28 cellular contexts compared by ENCODE assay signal in genomic region chr2:25596506-25596905, GRCh38.
DNase-seq lines count a peak whose midpoint lies in the region; ATAC-seq, FAIRE-seq and TF ChIP-seq lines count a peak whose summit lies in the region.
"Had no signal": no experiment of that assay in that cellular context is flagged by ENCODE, and none has a peak within 500 bp of the region (broad histone marks: within the 10 kb centered on the region; RNA-seq: fewer than 3 reads in every experiment).

No MANE protein-coding gene starts in this region.

- no peak for ATAC-seq in activated T-cell treated with anti-CD3 and anti-CD28 coated beads, Interleukin-2, amount 50 U/mL, for 72 hours (replicated peaks in 1 of 2)
- ATAC-seq in GM19452 (IDR thresholded peaks at IDR 0.05; ENCODE audit: unreplicated experiment): no peak
- ATAC-seq: GM23338, Right ventricle myocardium inferior had no signal

- H3K27ac Mint-ChIP-seq in activated T-cell treated with anti-CD3 and anti-CD28 coated beads, Interleukin-2, amount 50 U/mL, for 72 hours: peak overlapping the region; percentile 2
- no peak overlapping the region for H3K27ac Mint-ChIP-seq in activated T-cell treated with anti-CD3 and anti-CD28 coated beads, Interleukin-2, amount 50 U/mL, for 24 hours
- H3K27ac Mint-ChIP-seq in astrocyte (ENCODE audit: unreplicated experiment): no peak overlapping the region

- H4K20me1 ChIP-seq in astrocyte (ENCODE audit: insufficient read depth, low read length) (no peaks in the 10 kb centered on the region), fibroblast of lung (ENCODE audit: control insufficient read depth, extremely low read depth, insufficient read depth, low read length) (no peaks in the 10 kb centered on the region)
- H4K20me1 ChIP-seq: BLaER1 treated with 17β-estradiol and CSF1 and Interleukin-3, amounts not matched to agents 10 nM and 100 nM had no signal

- H3K4me3 Mint-ChIP-seq in activated T-cell treated with anti-CD3 and anti-CD28 coated beads, Interleukin-2, amount 50 U/mL, for 72 hours: no peak overlapping the region
- H3K4me3 Mint-ChIP-seq in activated T-cell treated with anti-CD3 and anti-CD28 coated beads, Interleukin-2, amount 50 U/mL, for 24 hours: no peak overlapping the region
- H3K4me3 Mint-ChIP-seq in astrocyte (ENCODE audit: unreplicated experiment): no peak overlapping the region
- H3K4me3 Mint-ChIP-seq: CD4-positive, alpha-beta memory T cell; GM23338 had no signal

- H3K4me3 ChIP-seq in astrocyte (ENCODE audit: insufficient read depth, low read depth, low read length): no peak overlapping the region
- H3K4me3 ChIP-seq in fibroblast of lung (replicated peaks in 1 of 4; ENCODE audit: control extremely low read depth in 1 of 4, insufficient read depth in 1 of 4, low read depth in 3 of 4, low read length in 4 of 4): no peak overlapping the region
- no peak overlapping the region for H3K4me3 ChIP-seq in uterus
- H3K4me3 ChIP-seq: BLaER1 treated with 17β-estradiol and CSF1 and Interleukin-3, amounts not matched to agents 10 nM and 100 nM; GM23338; SJSA1 had no signal

- H2AFZ ChIP-seq in astrocyte (ENCODE audit: low read depth, low read length) (no peak overlapping the region), fibroblast of lung (ENCODE audit: low read length) (no peak overlapping the region)
- H2AFZ ChIP-seq: GM23338 had no signal

- TF ChIP-seq CTCF in astrocyte (IDR thresholded peaks at IDR 0.05; ENCODE audit: insufficient read depth, low read depth, low read length) (no peak), fibroblast of lung (conservative IDR thresholded peaks at IDR 0.05 in 1 of 2, IDR thresholded peaks at IDR 0.05 in 1 of 2; ENCODE audit: low read depth in 1 of 2, low read length in 2 of 2) (no peak), uterus (IDR thresholded peaks at IDR 0.05) (no peak)

- H3K79me2 ChIP-seq in astrocyte (ENCODE audit: insufficient read depth, low read length): no peaks in the 10 kb centered on the region
- no peaks in the 10 kb centered on the region for H3K79me2 ChIP-seq in fibroblast of lung (ENCODE audit: control insufficient read depth, insufficient read depth, low read length)

- no peaks in the 10 kb centered on the region for H3K36me3 ChIP-seq in astrocyte (ENCODE audit: insufficient read depth, low read length)
- no peaks in the 10 kb centered on the region for H3K36me3 ChIP-seq in fibroblast of lung (ENCODE audit: control insufficient read depth, insufficient read depth, low read length)
- H3K36me3 ChIP-seq in uterus: no peaks in the 10 kb centered on the region
- H3K36me3 ChIP-seq: SJSA1 had no signal

- intact Hi-C loops in uterus (cut with DNase I; ENCODE audit: low total_unique reads): no loop called here

- no peaks in the 10 kb centered on the region for H3K27me3 Mint-ChIP-seq in activated T-cell treated with anti-CD3 and anti-CD28 coated beads, Interleukin-2, amount 50 U/mL, for 72 hours (ENCODE audit: low read depth)
- no peaks in the 10 kb centered on the region for H3K27me3 Mint-ChIP-seq in activated T-cell treated with anti-CD3 and anti-CD28 coated beads, Interleukin-2, amount 50 U/mL, for 24 hours
- no peaks in the 10 kb centered on the region for H3K27me3 Mint-ChIP-seq in astrocyte (ENCODE audit: low read depth, unreplicated experiment)
- H3K27me3 Mint-ChIP-seq: CD4-positive, alpha-beta memory T cell had no signal

- H3K9me3 Mint-ChIP-seq in activated T-cell treated with anti-CD3 and anti-CD28 coated beads, Interleukin-2, amount 50 U/mL, for 72 hours: no peaks in the 10 kb centered on the region
- no peaks in the 10 kb centered on the region for H3K9me3 Mint-ChIP-seq in activated T-cell treated with anti-CD3 and anti-CD28 coated beads, Interleukin-2, amount 50 U/mL, for 24 hours
- no peaks in the 10 kb centered on the region for H3K9me3 Mint-ChIP-seq in astrocyte (ENCODE audit: unreplicated experiment)
- H3K9me3 Mint-ChIP-seq: CD4-positive, alpha-beta memory T cell; GM23338 had no signal

- no peak overlapping the region for H3K9ac ChIP-seq in astrocyte (ENCODE audit: low read length)
- H3K9ac ChIP-seq in fibroblast of lung (ENCODE audit: insufficient read depth, low read length): no peak overlapping the region
- H3K9ac ChIP-seq: BLaER1 treated with 17β-estradiol and CSF1 and Interleukin-3, amounts not matched to agents 10 nM and 100 nM had no signal

- peaks cover 43% of the 10 kb centered on the region for H3K4me1 Mint-ChIP-seq in activated T-cell treated with anti-CD3 and anti-CD28 coated beads, Interleukin-2, amount 50 U/mL, for 72 hours (ENCODE audit: low read depth)
- peaks cover 27% of the 10 kb centered on the region for H3K4me1 Mint-ChIP-seq in activated T-cell treated with anti-CD3 and anti-CD28 coated beads, Interleukin-2, amount 50 U/mL, for 24 hours (ENCODE audit: low read depth)
- peaks cover 3% of the 10 kb centered on the region for H3K4me1 Mint-ChIP-seq in astrocyte (ENCODE audit: low read depth, unreplicated experiment)

- H3K27ac ChIP-seq in astrocyte (ENCODE audit: low read depth, low read length) (no peak overlapping the region), fibroblast of lung (ENCODE audit: insufficient read depth, low read length) (no peak overlapping the region), substantia nigra (ENCODE audit: low read depth, low read length, poor library complexity, severe bottlenecking) (peak overlapping the region; percentile 97), uterus (no peak overlapping the region)
- H3K27ac ChIP-seq: 22Rv1; BLaER1 treated with 17β-estradiol and CSF1 and Interleukin-3, amounts not matched to agents 10 nM and 100 nM; SJSA1 had no signal

- H3K9me3 ChIP-seq in astrocyte (ENCODE audit: insufficient read depth, low read depth, low read length): no peaks in the 10 kb centered on the region
- no peaks in the 10 kb centered on the region for H3K9me3 ChIP-seq in fibroblast of lung (ENCODE audit: control insufficient read depth, insufficient read depth, low read depth, low read length)
- H3K9me3 ChIP-seq in uterus: no peaks in the 10 kb centered on the region
- H3K9me3 ChIP-seq: BLaER1 treated with 17β-estradiol and CSF1 and Interleukin-3, amounts not matched to agents 10 nM and 100 nM; Caco-2; SJSA1 had no signal

- TF ChIP-seq POLR2A in uterus (IDR thresholded peaks at IDR 0.05): no peak

- no peak for DNase-seq in activated T-cell treated with anti-CD3 and anti-CD28 coated beads, Interleukin-2, amount 50 U/mL, for 72 hours
- DNase-seq in activated T-cell treated with anti-CD3 and anti-CD28 coated beads, Interleukin-2, amount 50 U/mL, for 24 hours: no peak
- DNase-seq in astrocyte (ENCODE audit: low read depth) (peak; percentile 51), fibroblast of lung (ENCODE audit: low read depth in 2 of 2) (peak; percentile 8 to 61), substantia nigra (lab: John Stamatoyannopoulos, UW) (no peak), uterus (no peak)
- DNase-seq in effector CD4-positive, alpha-beta T cell: no peak
- DNase-seq: ACHN; Caco-2; CD4-positive, alpha-beta memory T cell; GF-D8; HCEC 1CT; Karpas-422; MV-4-11; NCI-H1105 treated with DMSO at 0.1 percent for 48 hours; NCI-H1694; NCI-H2081; NCI-H2171; NCI-H446; NCI-H526 had no signal

- H3K27me3 ChIP-seq in astrocyte (ENCODE audit: insufficient read depth, low read length) (no peaks in the 10 kb centered on the region), fibroblast of lung (ENCODE audit: control insufficient read depth, insufficient read depth, low read length) (no peaks in the 10 kb centered on the region), uterus (no peaks in the 10 kb centered on the region)
- H3K27me3 ChIP-seq: BLaER1 treated with 17β-estradiol and CSF1 and Interleukin-3, amounts not matched to agents 10 nM and 100 nM; SJSA1 had no signal

- H3K4me2 ChIP-seq in astrocyte (ENCODE audit: low read length): no peak overlapping the region
- H3K4me2 ChIP-seq in fibroblast of lung (ENCODE audit: extremely low read depth, insufficient read depth, low read length): no peak overlapping the region
- H3K4me2 ChIP-seq: GM23338 had no signal

- H3K4me1 ChIP-seq in astrocyte (ENCODE audit: insufficient read depth, low read length) (no peaks in the 10 kb centered on the region), fibroblast of lung (ENCODE audit: control insufficient read depth, extremely low read depth, insufficient read depth, low read length) (no peaks in the 10 kb centered on the region), uterus (no peaks in the 10 kb centered on the region)

- peaks cover 0 to 5% of the 10 kb centered on the region in 2 donors for H3K36me3 Mint-ChIP-seq in activated T-cell treated with anti-CD3 and anti-CD28 coated beads, Interleukin-2, amount 50 U/mL, for 72 hours (ENCODE audit: insufficient read depth in 2 of 2)
- peaks cover 13% of the 10 kb centered on the region for H3K36me3 Mint-ChIP-seq in activated T-cell treated with anti-CD3 and anti-CD28 coated beads, Interleukin-2, amount 50 U/mL, for 24 hours (ENCODE audit: low read depth)
- no peaks in the 10 kb centered on the region for H3K36me3 Mint-ChIP-seq in astrocyte (ENCODE audit: low read depth, unreplicated experiment)

- FAIRE-seq in astrocyte (lab: Jason Lieb, UNC): no peak
- FAIRE-seq: HTR-8/SVneo, RCC 7860 had no signal

Comparison
In these comparisons a context has a peak if more than half of its experiments do, and no peak if none do; other contexts are left out.
1. DNase-seq: peak in astrocyte (single experiment) and fibroblast of lung (2 of 2); none in activated T-cell treated with anti-CD3 and anti-CD28 coated beads, Interleukin-2, amount 50 U/mL, for 72 hours (0 of 2), activated T-cell treated with anti-CD3 and anti-CD28 coated beads, Interleukin-2, amount 50 U/mL, for 24 hours (single experiment), substantia nigra (0 of 49), uterus (0 of 2) and effector CD4-positive, alpha-beta T cell (single experiment).